ENCODE assay signal across 20 cellular contexts in the genomic region with DNA sequence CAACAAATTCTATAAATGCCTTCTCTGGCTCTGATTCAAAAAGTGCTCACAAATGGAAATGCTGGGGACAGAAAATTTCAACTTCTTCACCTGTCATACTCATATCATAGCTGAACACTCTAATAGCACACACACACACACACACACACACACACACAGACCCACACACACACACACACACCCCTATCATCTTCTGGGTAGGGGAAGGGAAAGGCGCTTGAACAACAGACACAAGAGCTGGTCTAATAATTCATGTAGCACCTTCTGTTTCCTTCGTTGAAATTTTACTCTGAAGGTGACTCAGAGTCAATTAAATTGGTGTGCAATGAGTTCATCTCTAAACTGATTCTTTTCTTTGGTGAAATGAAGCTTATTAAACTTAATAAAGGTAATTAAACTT. TPM values are rescaled to one million over a fixed set of nuclear protein-coding genes. Genes with fewer than 3 reads are reported as not detected.
A peak's percentile ranks its signal among the peaks of the same experiment; 100 is the strongest.
DNase-seq lines count a peak whose midpoint lies in the region; ATAC-seq lines count a peak whose summit lies in the region.
"Had no signal": no experiment of that assay in that cellular context is flagged by ENCODE, and none has a peak within 500 bp of the region (broad histone marks: within the 10 kb centered on the region; RNA-seq: fewer than 3 reads in every experiment).

No MANE protein-coding gene starts in this region.

- intact Hi-C loops in activated CD4-positive, alpha-beta memory T cell treated with anti-CD3 and anti-CD28 coated beads for 36 hours (cut with micrococcal nuclease), result loop anchor here (10.0 kb wide), 2 partner anchors 365 to 1105 kb away; partner anchors contain the start of gene FAM117B

- peak overlapping the region; percentile 99 for H3K27ac Mint-ChIP-seq in activated CD4-positive, alpha-beta memory T cell treated with anti-CD3 and anti-CD28 coated beads for 36 hours
- H3K27ac Mint-ChIP-seq in activated naive CD8-positive, alpha-beta T cell treated with anti-CD3 and anti-CD28 coated beads, Interleukin-2, amount 50 U/mL, for 24 hours, result peak overlapping the region; percentile 99
- H3K27ac Mint-ChIP-seq: dendritic cell treated with granulocyte-macrophage colony-stimulating factor and Interleukin-4, amounts not matched to agents 40 ng/mL and 50 ng/mL, for 4 days; nephron progenitor cell had no signal

- CTCF ChIA-PET in activated CD4-positive, alpha-beta memory T cell treated with anti-CD3 and anti-CD28 coated beads for 36 hours (lab: Charles Lee), result interaction anchor here (0.9 to 3.7 kb wide), 9 partner anchors 10 to 147 kb away, joined by 3 to 29 read pairs (median 7); partner anchors contain the start of gene CD28

- peak overlapping the region; percentile 28 for H3K4me3 Mint-ChIP-seq in activated CD4-positive, alpha-beta memory T cell treated with anti-CD3 and anti-CD28 coated beads for 36 hours
- H3K4me3 Mint-ChIP-seq in activated naive CD8-positive, alpha-beta T cell treated with anti-CD3 and anti-CD28 coated beads, Interleukin-2, amount 50 U/mL, for 24 hours, result peak overlapping the region; percentile 70
- H3K4me3 Mint-ChIP-seq: dendritic cell treated with granulocyte-macrophage colony-stimulating factor and Interleukin-4, amounts not matched to agents 40 ng/mL and 50 ng/mL, for 4 days; nephron progenitor cell had no signal

- no peaks in the 10 kb centered on the region for H3K27me3 Mint-ChIP-seq in activated CD4-positive, alpha-beta memory T cell treated with anti-CD3 and anti-CD28 coated beads for 36 hours
- H3K27me3 Mint-ChIP-seq in activated naive CD8-positive, alpha-beta T cell treated with anti-CD3 and anti-CD28 coated beads, Interleukin-2, amount 50 U/mL, for 24 hours, result no peaks in the 10 kb centered on the region
- H3K27me3 Mint-ChIP-seq: dendritic cell treated with granulocyte-macrophage colony-stimulating factor and Interleukin-4, amounts not matched to agents 40 ng/mL and 50 ng/mL, for 4 days had no signal

- DNase-seq in stimulated activated CD4-positive, alpha-beta T cell treated with anti-CD3 and anti-CD28 coated beads, Interleukin-4, amount 100 ng/mL, for 24 hours, result peak; percentile 47
- DNase-seq in stimulated activated CD4-positive, alpha-beta T cell treated with anti-CD3 and anti-CD28 coated beads, Interleukin-4, amount 100 ng/mL, for 1 hour, result no peak
- DNase-seq in activated CD4-positive, alpha-beta memory T cell treated with anti-CD3 and anti-CD28 coated beads for 36 hours, result peak; percentile 58
- DNase-seq in activated naive CD8-positive, alpha-beta T cell treated with anti-CD3 and anti-CD28 coated beads, Interleukin-2, amount 50 U/mL, for 24 hours, result no peak
- DNase-seq in NCI-H1436 (lab: John Stamatoyannopoulos, UW) (no peak), NCI-H1694 (lab: John Stamatoyannopoulos, UW) (no peak), midbrain (lab: John Stamatoyannopoulos, UW) (no peak)
- DNase-seq: head of caudate nucleus, mesendoderm, NCI-H1092 treated with DMSO at 0.1 percent for 48 hours, NCI-H446 treated with DMSO at 0.1 percent for 48 hours, nephron progenitor cell, Peyer's patch, posterior cingulate gyrus, sigmoid colon, upper lobe of right lung had no signal

- POLR2A ChIA-PET in activated CD4-positive, alpha-beta memory T cell treated with anti-CD3 and anti-CD28 coated beads for 36 hours (lab: Charles Lee), result interaction anchor here (0.7 to 8.0 kb wide), 21 partner anchors 8 to 500 kb away, joined by 3 to 204 read pairs (median 8); partner anchors contain the start of genes CD28, CTLA4 and CYP20A1

- peaks cover 97% of the 10 kb centered on the region for H3K4me1 Mint-ChIP-seq in activated CD4-positive, alpha-beta memory T cell treated with anti-CD3 and anti-CD28 coated beads for 36 hours (ENCODE audit: low read depth)
- H3K4me1 Mint-ChIP-seq in activated naive CD8-positive, alpha-beta T cell treated with anti-CD3 and anti-CD28 coated beads, Interleukin-2, amount 50 U/mL, for 24 hours, result peaks cover 97% of the 10 kb centered on the region

- peak; percentile 30 for ATAC-seq in activated naive CD8-positive, alpha-beta T cell treated with anti-CD3 and anti-CD28 coated beads, Interleukin-2, amount 50 U/mL, for 24 hours
- ATAC-seq: upper lobe of right lung had no signal

- H3K36me3 Mint-ChIP-seq in activated CD4-positive, alpha-beta memory T cell treated with anti-CD3 and anti-CD28 coated beads for 36 hours, result peaks cover 75% of the 10 kb centered on the region
- H3K36me3 Mint-ChIP-seq in activated naive CD8-positive, alpha-beta T cell treated with anti-CD3 and anti-CD28 coated beads, Interleukin-2, amount 50 U/mL, for 24 hours (ENCODE audit: low read depth), result peaks cover 50% of the 10 kb centered on the region

- H3K9me3 Mint-ChIP-seq in activated CD4-positive, alpha-beta memory T cell treated with anti-CD3 and anti-CD28 coated beads for 36 hours, result peaks cover 4% of the 10 kb centered on the region
- peaks cover 8% of the 10 kb centered on the region for H3K9me3 Mint-ChIP-seq in activated naive CD8-positive, alpha-beta T cell treated with anti-CD3 and anti-CD28 coated beads, Interleukin-2, amount 50 U/mL, for 24 hours
- H3K9me3 Mint-ChIP-seq: nephron progenitor cell had no signal

RNA-seq across cellular contexts. Expression of gene CD28, which starts 32.9 kb away (rescaled TPM):
- total RNA-seq in activated CD4-positive, alpha-beta memory T cell treated with anti-CD3 and anti-CD28 coated beads for 36 hours, result 100 to 1,000 TPM; 279 to 285 TPM
- total RNA-seq: cardiac muscle cell, Daoy, SJSA1 had no signal

Comparison
In these comparisons a context has a peak if more than half of its experiments do, and no peak if none do; other contexts are left out.
1. DNase-seq: peak in stimulated activated CD4-positive, alpha-beta T cell treated with anti-CD3 and anti-CD28 coated beads, Interleukin-4, amount 100 ng/mL, for 24 hours (single experiment) and activated CD4-positive, alpha-beta memory T cell treated with anti-CD3 and anti-CD28 coated beads for 36 hours (single experiment); none in stimulated activated CD4-positive, alpha-beta T cell treated with anti-CD3 and anti-CD28 coated beads, Interleukin-4, amount 100 ng/mL, for 1 hour (single experiment), activated naive CD8-positive, alpha-beta T cell treated with anti-CD3 and anti-CD28 coated beads, Interleukin-2, amount 50 U/mL, for 24 hours (single experiment), NCI-H1436 (single experiment), NCI-H1694 (single experiment) and midbrain (single experiment).